Comparison of ENCODE assay signal across 24 cellular contexts in the genomic region with DNA sequence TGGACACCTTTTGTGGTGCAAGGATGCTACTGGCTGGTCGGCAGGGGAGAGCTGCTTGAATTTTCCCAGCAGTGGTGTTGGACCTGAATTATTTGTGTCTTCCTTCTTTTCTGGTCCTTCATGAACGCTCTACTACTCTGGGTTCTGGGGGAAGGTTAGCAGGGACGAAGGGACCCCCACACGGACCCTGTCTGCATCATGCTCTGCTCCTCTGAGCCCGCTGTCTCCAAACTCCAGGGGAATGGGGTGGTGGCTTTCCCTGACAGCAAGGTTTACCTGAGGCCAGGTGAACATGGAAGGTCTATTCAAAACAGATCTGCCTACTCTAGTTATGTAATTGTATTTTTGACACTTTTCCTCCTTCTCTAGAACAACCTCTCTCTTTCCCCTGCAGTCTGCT.
"Had no signal": no experiment of that assay in that cellular context is flagged by ENCODE, and none has a peak within 500 bp of the region (broad histone marks: within the 10 kb centered on the region; RNA-seq: fewer than 3 reads in every experiment).

No MANE protein-coding gene starts in this region.

- H3K36me3 ChIP-seq: colonic mucosa, esophagus muscularis mucosa, esophagus squamous epithelium, gastrocnemius medialis, gastroesophageal sphincter, heart left ventricle, heart right ventricle had no signal

- H3K9me3 ChIP-seq: colonic mucosa, esophagus muscularis mucosa, esophagus squamous epithelium, gastrocnemius medialis, gastroesophageal sphincter, heart left ventricle, heart right ventricle had no signal

- H3K27ac ChIP-seq: colonic mucosa, coronary artery, epithelial cell of prostate, esophagus muscularis mucosa, esophagus squamous epithelium, foreskin keratinocyte, gastrocnemius medialis, gastroesophageal sphincter, heart left ventricle, heart right ventricle had no signal

- H3K4me1 ChIP-seq: colonic mucosa, esophagus muscularis mucosa, foreskin keratinocyte, gastrocnemius medialis, gastroesophageal sphincter, heart left ventricle had no signal

- H3K4me3 ChIP-seq: colonic mucosa, coronary artery, dorsolateral prefrontal cortex, esophagus muscularis mucosa, esophagus squamous epithelium, gastrocnemius medialis, gastroesophageal sphincter, heart left ventricle, heart right ventricle had no signal

- H3K9me3 Mint-ChIP-seq: dendritic cell treated with granulocyte-macrophage colony-stimulating factor and Interleukin-4, amounts not matched to agents 40 ng/mL and 50 ng/mL, for 4 days; effector memory CD8-positive, alpha-beta T cell; endodermal cell had no signal

- H3K27me3 ChIP-seq: colonic mucosa, dorsolateral prefrontal cortex, foreskin keratinocyte, gastrocnemius medialis had no signal

- DNase-seq: colonic mucosa; cortex of kidney; dermis blood vessel endothelial cell; dorsolateral prefrontal cortex; effector CD4-positive, alpha-beta T cell; effector CD8-positive, alpha-beta T cell; effector memory CD4-positive, alpha-beta T cell; effector memory CD8-positive, alpha-beta T cell; endodermal cell; erythroblast; esophagus squamous epithelium; foreskin fibroblast; foreskin keratinocyte; foreskin melanocyte; gastrocnemius medialis; glutamatergic neuron; heart left ventricle; heart right ventricle had no signal

- H3K27ac Mint-ChIP-seq: dendritic cell treated with granulocyte-macrophage colony-stimulating factor and Interleukin-4, amounts not matched to agents 40 ng/mL and 50 ng/mL, for 4 days; effector memory CD8-positive, alpha-beta T cell; endodermal cell had no signal

- H3K4me3 Mint-ChIP-seq: dendritic cell treated with granulocyte-macrophage colony-stimulating factor and Interleukin-4, amounts not matched to agents 40 ng/mL and 50 ng/mL, for 4 days; effector memory CD8-positive, alpha-beta T cell; endodermal cell had no signal

- ATAC-seq: effector memory CD8-positive, alpha-beta T cell; esophagus mucosa; foreskin keratinocyte; gastrocnemius medialis; heart left ventricle; heart right ventricle had no signal
